Comparison of ENCODE assay signal across 1 cellular context in genomic region chr2:42367835-42368234, GRCh38.
TF ChIP-seq lines count a peak whose summit lies in the region.

No MANE protein-coding gene starts in this region.

TF ChIP-seq in neural cell, 6 proteins besides CTCF, POLR2A, EP300 and RAD21:
- TF ChIP-seq REST (IDR thresholded peaks at IDR 0.05; ENCODE audit: borderline replicate concordance) = no peak
- no peak for TF ChIP-seq MXI1 (conservative IDR thresholded peaks at IDR 0.05; ENCODE audit: poor library complexity, severe bottlenecking)
- TF ChIP-seq SMC3 (conservative IDR thresholded peaks at IDR 0.05; ENCODE audit: poor library complexity) = no peak
- no peak for TF ChIP-seq TAF1 (IDR thresholded peaks at IDR 0.05; ENCODE audit: low read depth)
- TF ChIP-seq POLR2AphosphoS5 (IDR thresholded peaks at IDR 0.05) = no peak
- TF ChIP-seq EZH2 (IDR thresholded peaks at IDR 0.05; ENCODE audit: borderline replicate concordance, insufficient read depth, low read length, poor library complexity, severe bottlenecking) = no peak
